ENCODE assay signal across 20 cellular contexts in genomic region chr20:49477200-49477599, GRCh38. TPM values are rescaled to one million over a fixed set of nuclear protein-coding genes. Genes with fewer than 3 reads are reported as not detected.
"Had no signal": no experiment of that assay in that cellular context is flagged by ENCODE, and none has a peak within 500 bp of the region (broad histone marks: within the 10 kb centered on the region; RNA-seq: fewer than 3 reads in every experiment).

No MANE protein-coding gene starts in this region.

- H3K27ac ChIP-seq: cardiac muscle cell, left lung, neutrophil, transverse colon, vagina had no signal

- DNase-seq: activated CD4-positive, alpha-beta memory T cell treated with anti-CD3 and anti-CD28 coated beads, Interleukin-2, amount 10 ng/mL, durations not matched to agents 7 days and 5 days; activated effector memory CD4-positive, alpha-beta T cell treated with Interleukin-2 at 50 U/mL for 16 hours; activated naive CD4-positive, alpha-beta T cell treated with anti-CD3 and anti-CD28 coated beads, Interleukin-2, amount 50 U/mL, for 16 hours; activated T-cell treated with anti-CD3 and anti-CD28 coated beads, Interleukin-2, amount 50 U/mL, for 24 hours; dorsolateral prefrontal cortex; erythroblast; left lung; naive thymus-derived CD8-positive, alpha-beta T cell; right cardiac atrium; stimulated activated CD4-positive, alpha-beta T cell treated with anti-CD3 and anti-CD28 coated beads, Interleukin-4, amount 100 ng/mL, for 4 hours; stimulated activated CD8-positive, alpha-beta memory T cell treated with anti-CD3 and anti-CD28 coated beads, Interleukin-4, amount 100 ng/mL, for 48 hours; stimulated activated naive CD4-positive, alpha-beta T cell treated with Interleukin-2 at 50 U/mL for 16 hours; substantia nigra; transverse colon had no signal

- ATAC-seq: gastroesophageal sphincter; left lung; naive thymus-derived CD8-positive, alpha-beta T cell; right cardiac atrium had no signal

- H3K9me3 ChIP-seq: gastroesophageal sphincter, left lung, neutrophil, transverse colon, vagina had no signal

- H3K36me3 ChIP-seq: cardiac muscle cell, left lung, neutrophil, transverse colon, vagina had no signal

- FAIRE-seq: keratinocyte had no signal

- H3K4me1 ChIP-seq: transverse colon had no signal

- H3K4me2 ChIP-seq: smooth muscle cell had no signal

- H3K4me3 ChIP-seq: cardiac muscle cell, gastroesophageal sphincter, left lung, smooth muscle cell, transverse colon, vagina had no signal

- H3K27me3 ChIP-seq: cardiac muscle cell, dorsolateral prefrontal cortex, vagina had no signal

RNA-seq across cellular contexts. Expression of gene KCNB1, which starts 5.3 kb away (rescaled TPM):
- total RNA-seq: smooth muscle cell had no signal
- polyA plus RNA-seq: keratinocyte; naive thymus-derived CD8-positive, alpha-beta T cell; smooth muscle cell had no signal
